ENCODE assay signal across 1 cellular context in the genomic region with DNA sequence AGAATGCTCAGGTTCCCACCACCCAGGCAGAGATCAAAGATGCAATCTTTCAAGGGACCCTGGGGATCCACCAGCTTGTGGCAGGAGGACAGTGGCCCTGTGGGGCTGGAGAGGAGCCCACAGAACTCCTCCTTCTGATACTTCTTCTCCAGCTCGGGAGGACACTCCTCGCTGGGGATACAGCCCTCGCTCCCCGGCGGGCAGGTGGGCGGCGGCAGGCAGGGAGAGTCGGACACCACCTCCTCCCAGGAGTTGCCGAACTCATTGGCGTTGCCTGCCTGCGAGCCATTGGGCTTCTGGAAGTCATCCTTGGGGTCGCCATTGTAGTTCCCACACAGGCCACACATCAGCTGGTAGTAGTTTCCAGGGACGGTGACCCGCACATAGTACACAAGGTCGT.
TF ChIP-seq lines count a peak whose summit lies in the region.

No MANE protein-coding gene starts in this region.

TF ChIP-seq in HepG2, 621 proteins besides CTCF, POLR2A, EP300 and RAD21:
- TF ChIP-seq, protein P1, sequence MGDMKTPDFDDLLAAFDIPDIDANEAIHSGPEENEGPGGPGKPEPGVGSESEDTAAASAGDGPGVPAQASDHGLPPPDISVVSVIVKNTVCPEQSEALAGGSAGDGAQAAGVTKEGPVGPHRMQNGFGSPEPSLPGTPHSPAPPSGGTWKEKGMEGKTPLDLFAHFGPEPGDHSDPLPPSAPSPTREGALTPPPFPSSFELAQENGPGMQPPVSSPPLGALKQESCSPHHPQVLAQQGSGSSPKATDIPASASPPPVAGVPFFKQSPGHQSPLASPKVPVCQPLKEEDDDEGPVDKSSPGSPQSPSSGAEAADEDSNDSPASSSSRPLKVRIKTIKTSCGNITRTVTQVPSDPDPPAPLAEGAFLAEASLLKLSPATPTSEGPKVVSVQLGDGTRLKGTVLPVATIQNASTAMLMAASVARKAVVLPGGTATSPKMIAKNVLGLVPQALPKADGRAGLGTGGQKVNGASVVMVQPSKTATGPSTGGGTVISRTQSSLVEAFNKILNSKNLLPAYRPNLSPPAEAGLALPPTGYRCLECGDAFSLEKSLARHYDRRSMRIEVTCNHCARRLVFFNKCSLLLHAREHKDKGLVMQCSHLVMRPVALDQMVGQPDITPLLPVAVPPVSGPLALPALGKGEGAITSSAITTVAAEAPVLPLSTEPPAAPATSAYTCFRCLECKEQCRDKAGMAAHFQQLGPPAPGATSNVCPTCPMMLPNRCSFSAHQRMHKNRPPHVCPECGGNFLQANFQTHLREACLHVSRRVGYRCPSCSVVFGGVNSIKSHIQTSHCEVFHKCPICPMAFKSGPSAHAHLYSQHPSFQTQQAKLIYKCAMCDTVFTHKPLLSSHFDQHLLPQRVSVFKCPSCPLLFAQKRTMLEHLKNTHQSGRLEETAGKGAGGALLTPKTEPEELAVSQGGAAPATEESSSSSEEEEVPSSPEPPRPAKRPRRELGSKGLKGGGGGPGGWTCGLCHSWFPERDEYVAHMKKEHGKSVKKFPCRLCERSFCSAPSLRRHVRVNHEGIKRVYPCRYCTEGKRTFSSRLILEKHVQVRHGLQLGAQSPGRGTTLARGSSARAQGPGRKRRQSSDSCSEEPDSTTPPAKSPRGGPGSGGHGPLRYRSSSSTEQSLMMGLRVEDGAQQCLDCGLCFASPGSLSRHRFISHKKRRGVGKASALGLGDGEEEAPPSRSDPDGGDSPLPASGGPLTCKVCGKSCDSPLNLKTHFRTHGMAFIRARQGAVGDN (CRISPR knock-in tag; IDR thresholded peaks at IDR 0.05), result peak; percentile 43
